1 cellular context compared by ENCODE assay signal in the genomic region with DNA sequence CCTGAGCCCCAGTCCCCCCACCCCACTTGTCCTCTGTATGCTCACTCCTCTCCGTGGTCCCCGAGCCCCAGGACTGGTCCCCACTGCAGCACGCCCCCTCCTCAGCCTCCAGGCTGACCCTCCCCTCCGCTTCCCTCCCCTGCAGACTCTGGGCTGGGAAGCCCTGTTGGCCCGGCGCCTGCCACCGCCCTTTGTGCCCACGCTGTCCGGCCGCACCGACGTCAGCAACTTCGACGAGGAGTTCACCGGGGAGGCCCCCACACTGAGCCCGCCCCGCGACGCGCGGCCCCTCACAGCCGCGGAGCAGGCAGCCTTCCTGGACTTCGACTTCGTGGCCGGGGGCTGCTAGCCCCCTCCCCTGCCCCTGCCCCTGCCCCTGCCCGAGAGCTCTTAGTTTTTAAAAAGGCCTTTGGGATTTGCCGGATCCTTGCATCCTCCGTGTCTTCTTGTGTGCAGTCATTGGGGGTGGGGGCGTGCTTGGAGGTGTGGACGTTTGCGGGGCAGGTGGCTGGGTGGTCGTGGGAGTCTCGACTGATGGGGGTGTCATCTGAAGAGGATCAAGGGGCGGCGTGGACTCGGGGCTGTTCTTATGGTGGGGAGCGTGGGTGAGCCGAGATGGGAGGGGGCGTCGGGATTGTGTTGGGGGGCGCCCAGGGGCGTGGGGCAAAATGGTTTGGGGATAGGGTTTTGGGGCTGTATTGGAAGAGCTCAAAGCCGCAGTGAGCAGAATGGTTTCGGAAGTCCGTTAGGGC.
TF ChIP-seq lines count a peak whose summit lies in the region.

No MANE protein-coding gene starts in this region.

TF ChIP-seq in HepG2, 621 proteins besides CTCF, POLR2A, EP300 and RAD21:
- TF ChIP-seq, protein P1, sequence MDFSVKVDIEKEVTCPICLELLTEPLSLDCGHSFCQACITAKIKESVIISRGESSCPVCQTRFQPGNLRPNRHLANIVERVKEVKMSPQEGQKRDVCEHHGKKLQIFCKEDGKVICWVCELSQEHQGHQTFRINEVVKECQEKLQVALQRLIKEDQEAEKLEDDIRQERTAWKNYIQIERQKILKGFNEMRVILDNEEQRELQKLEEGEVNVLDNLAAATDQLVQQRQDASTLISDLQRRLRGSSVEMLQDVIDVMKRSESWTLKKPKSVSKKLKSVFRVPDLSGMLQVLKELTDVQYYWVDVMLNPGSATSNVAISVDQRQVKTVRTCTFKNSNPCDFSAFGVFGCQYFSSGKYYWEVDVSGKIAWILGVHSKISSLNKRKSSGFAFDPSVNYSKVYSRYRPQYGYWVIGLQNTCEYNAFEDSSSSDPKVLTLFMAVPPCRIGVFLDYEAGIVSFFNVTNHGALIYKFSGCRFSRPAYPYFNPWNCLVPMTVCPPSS (IDR thresholded peaks at IDR 0.05): no peak
- peak; percentile 48; the same call in 1 of the 2 replicates for TF ChIP-seq PCBP1 (IDR thresholded peaks at IDR 0.05; ENCODE audit: borderline replicate concordance, low read depth, low read length)
- TF ChIP-seq NR1H2 (CRISPR knock-in tag; IDR thresholded peaks at IDR 0.05; ENCODE audit: borderline replicate concordance, low read depth): no peak
